1 cellular context compared by ENCODE assay signal in genomic region chr16:87789437-87790277, GRCh38.
TF ChIP-seq lines count a peak whose summit lies in the region.

No MANE protein-coding gene starts in this region.

TF ChIP-seq in HepG2, 621 proteins besides CTCF, POLR2A, EP300 and RAD21 (continued from another document and continues in another):
- TF ChIP-seq ZBTB10 (CRISPR knock-in tag; IDR thresholded peaks at IDR 0.05; ENCODE audit: borderline replicate concordance), result no peak
- peak; percentile 74 for TF ChIP-seq TEAD3 (CRISPR knock-in tag; optimal IDR thresholded peaks at IDR 0.05; ENCODE audit: borderline replicate concordance)
- TF ChIP-seq ZNF784 (CRISPR knock-in tag; IDR thresholded peaks at IDR 0.05; ENCODE audit: borderline replicate concordance), result 0 out of 2 replicates have a peak, but pooled peaks have one; percentile 46
- no peak for TF ChIP-seq U2AF2 (IDR thresholded peaks at IDR 0.05; ENCODE audit: low read depth, low read length)
- no peak for TF ChIP-seq ISX (CRISPR knock-in tag; conservative IDR thresholded peaks at IDR 0.05)
- TF ChIP-seq FOXJ3 (CRISPR knock-in tag; IDR thresholded peaks at IDR 0.05; ENCODE audit: borderline replicate concordance), result peak; percentile 89
- TF ChIP-seq KLF12 (CRISPR knock-in tag; IDR thresholded peaks at IDR 0.05; ENCODE audit: borderline replicate concordance), result 0 out of 2 replicates have a peak, but pooled peaks have one; percentile 15
- peak; percentile 72; the same call in 1 of the 2 replicates for TF ChIP-seq DR1 (CRISPR knock-in tag; IDR thresholded peaks at IDR 0.05)
- peak; percentile 63; the same call in 1 of the 2 replicates for TF ChIP-seq ZBTB25 (CRISPR knock-in tag; IDR thresholded peaks at IDR 0.05)
- TF ChIP-seq BHLHE40 (IDR thresholded peaks at IDR 0.05; ENCODE audit: low read length), result peak; percentile 92
- TF ChIP-seq TOE1 (CRISPR knock-in tag; IDR thresholded peaks at IDR 0.05), result no peak
- TF ChIP-seq ELF4 (CRISPR knock-in tag; IDR thresholded peaks at IDR 0.05; ENCODE audit: borderline replicate concordance), result no peak
- peak; percentile 97 for TF ChIP-seq HNF4G (IDR thresholded peaks at IDR 0.05; ENCODE audit: borderline replicate concordance, low read depth, low read length)
- peak; percentile 95 for TF ChIP-seq HNF4G (CRISPR knock-in tag; IDR thresholded peaks at IDR 0.05; ENCODE audit: borderline replicate concordance, low read depth)
- TF ChIP-seq PAF1 (CRISPR knock-in tag; IDR thresholded peaks at IDR 0.05), result no peak
- no peak for TF ChIP-seq SP1 (IDR thresholded peaks at IDR 0.05)
- TF ChIP-seq SP1 (CRISPR knock-in tag; IDR thresholded peaks at IDR 0.05), result peak; percentile 38; the same call in 1 of the 2 replicates
- no peak for TF ChIP-seq SRF (IDR thresholded peaks at IDR 0.05; ENCODE audit: low read depth, low read length)
- TF ChIP-seq KLF13 (CRISPR knock-in tag; IDR thresholded peaks at IDR 0.05), result peak; percentile 22; the same call in 1 of the 2 replicates
- TF ChIP-seq BORCS8-MEF2B (CRISPR knock-in tag; IDR thresholded peaks at IDR 0.05), result peak; percentile 13; the same call in 1 of the 2 replicates
- no peak for TF ChIP-seq CEBPZ (IDR thresholded peaks at IDR 0.05; ENCODE audit: low read length)
- no peak for TF ChIP-seq NAIF1 (CRISPR knock-in tag; IDR thresholded peaks at IDR 0.05; ENCODE audit: borderline replicate concordance)
- TF ChIP-seq CCAR2 (optimal IDR thresholded peaks at IDR 0.05; ENCODE audit: low read depth, low read length), result no peak
- TF ChIP-seq ZNF280B (CRISPR knock-in tag; IDR thresholded peaks at IDR 0.05; ENCODE audit: borderline replicate concordance), result no peak
- no peak for TF ChIP-seq ZNF510 (CRISPR knock-in tag; IDR thresholded peaks at IDR 0.05; ENCODE audit: low read depth)
- no peak for TF ChIP-seq ZNF326 (CRISPR knock-in tag; IDR thresholded peaks at IDR 0.05; ENCODE audit: borderline replicate concordance)
- no peak for TF ChIP-seq ARNT (IDR thresholded peaks at IDR 0.05)
- peak; percentile 87; the same call in 1 of the 2 replicates for TF ChIP-seq ZNF788 (CRISPR knock-in tag; IDR thresholded peaks at IDR 0.05; ENCODE audit: borderline replicate concordance)
- no peak for TF ChIP-seq ETV6 (CRISPR knock-in tag; conservative IDR thresholded peaks at IDR 0.05)
- TF ChIP-seq NR1H2 (CRISPR knock-in tag; IDR thresholded peaks at IDR 0.05; ENCODE audit: borderline replicate concordance, low read depth), result peak; percentile 28; the same call in 1 of the 2 replicates
- no peak for TF ChIP-seq CREB1 (IDR thresholded peaks at IDR 0.05)
- TF ChIP-seq CREB1 (CRISPR knock-in tag; IDR thresholded peaks at IDR 0.05), result peak; percentile 71; the same call in 1 of the 2 replicates
- peak; percentile 58; the same call in 1 of the 2 replicates for TF ChIP-seq MIER2 (CRISPR knock-in tag; IDR thresholded peaks at IDR 0.05)
- no peak; the same call in 1 of the 2 replicates for TF ChIP-seq ONECUT2 (CRISPR knock-in tag; IDR thresholded peaks at IDR 0.05)
- peak; percentile 27 for TF ChIP-seq ZEB1 (IDR thresholded peaks at IDR 0.05; ENCODE audit: insufficient replicate concordance, low read depth)
- no peak; the same call in 1 of the 2 replicates for TF ChIP-seq SALL2 (CRISPR knock-in tag; IDR thresholded peaks at IDR 0.05)
- peak; percentile 89 for TF ChIP-seq CEBPG (CRISPR knock-in tag; IDR thresholded peaks at IDR 0.05)
- TF ChIP-seq POLR2AphosphoS5 (IDR thresholded peaks at IDR 0.05; ENCODE audit: low read depth, low read length), result peak; percentile 60
- peak; percentile 65 for TF ChIP-seq CBX1 (IDR thresholded peaks at IDR 0.05; ENCODE audit: low read depth)
- TF ChIP-seq ZNF451 (CRISPR knock-in tag; IDR thresholded peaks at IDR 0.05), result peak; percentile 40
- no peak for TF ChIP-seq BRF2 (CRISPR knock-in tag; IDR thresholded peaks at IDR 0.05)
- no peak for TF ChIP-seq RELA (CRISPR knock-in tag; IDR thresholded peaks at IDR 0.05)
- TF ChIP-seq ARID4A (CRISPR knock-in tag; IDR thresholded peaks at IDR 0.05; ENCODE audit: borderline replicate concordance), result peak; percentile 69; the same call in 1 of the 2 replicates
- TF ChIP-seq NFKBIZ (CRISPR knock-in tag; IDR thresholded peaks at IDR 0.05), result no peak; the same call in 1 of the 2 replicates
- TF ChIP-seq IKZF5 (CRISPR knock-in tag; IDR thresholded peaks at IDR 0.05), result peak; percentile 76; the same call in 1 of the 2 replicates
- no peak for TF ChIP-seq JARID2 (CRISPR knock-in tag; IDR thresholded peaks at IDR 0.05; ENCODE audit: insufficient replicate concordance)
- TF ChIP-seq POLR2AphosphoS2 (IDR thresholded peaks at IDR 0.05; ENCODE audit: low read depth, low read length), result no peak
- TF ChIP-seq JDP2 (CRISPR knock-in tag; IDR thresholded peaks at IDR 0.05; ENCODE audit: borderline replicate concordance), result no peak
